Comparison of ENCODE assay signal across 18 cellular contexts in the genomic region with DNA sequence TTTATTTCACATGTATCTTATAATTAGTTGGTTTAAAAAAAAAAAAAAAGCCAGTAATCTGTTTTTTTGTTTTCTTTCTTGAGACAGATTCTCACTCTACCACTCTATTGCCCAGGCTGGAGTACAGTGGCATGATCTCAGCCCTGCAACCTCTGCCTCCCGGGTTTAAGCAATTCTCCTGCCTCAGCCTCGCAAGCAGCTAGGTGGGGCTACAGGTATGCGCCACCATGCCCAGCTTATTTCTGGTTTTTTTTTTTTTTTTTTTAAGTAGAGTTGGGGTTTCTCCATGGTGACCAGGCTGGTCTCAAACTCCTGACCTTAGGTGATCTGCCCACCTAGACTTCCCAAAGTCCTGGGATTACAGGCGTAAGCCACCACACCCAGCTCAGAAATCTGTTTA. TPM values are rescaled to one million over a fixed set of nuclear protein-coding genes. Genes with fewer than 3 reads are reported as not detected.
DNase-seq lines count a peak whose midpoint lies in the region; ATAC-seq, FAIRE-seq and TF ChIP-seq lines count a peak whose summit lies in the region.
"Had no signal": no experiment of that assay in that cellular context is flagged by ENCODE, and none has a peak within 500 bp of the region (broad histone marks: within the 10 kb centered on the region; RNA-seq: fewer than 3 reads in every experiment).

No MANE protein-coding gene starts in this region.

- H3K79me2 ChIP-seq in H9 (ENCODE audit: insufficient read depth, low read length) = no peaks in the 10 kb centered on the region
- H3K79me2 ChIP-seq in OCI-LY7 (ENCODE audit: insufficient read depth, low read depth, low read length) = no peaks in the 10 kb centered on the region

- H3K23me2 ChIP-seq in H9 (ENCODE audit: insufficient read length, low read depth, low read length, poor library complexity, severe bottlenecking) = no peaks in the 10 kb centered on the region

- H2BK5ac ChIP-seq in H9 (ENCODE audit: insufficient read length, low read length) = no peak overlapping the region

- no peak overlapping the region for H2BK15ac ChIP-seq in H9 (ENCODE audit: low read depth, low read length)

- H3K4me1 Mint-ChIP-seq in H9 = no peaks in the 10 kb centered on the region
- H3K4me1 Mint-ChIP-seq in nephron progenitor cell = no peaks in the 10 kb centered on the region

- H3K4me1 ChIP-seq in A549 = no peaks in the 10 kb centered on the region
- H3K4me1 ChIP-seq in H9 (ENCODE audit: insufficient read depth, low read length) = no peaks in the 10 kb centered on the region
- no peaks in the 10 kb centered on the region for H3K4me1 ChIP-seq in OCI-LY7 (ENCODE audit: insufficient read depth, low read length, poor library complexity, severe bottlenecking)
- H3K4me1 ChIP-seq: SJCRH30 had no signal

- no peaks in the 10 kb centered on the region for H3K27me3 ChIP-seq in H9 (ENCODE audit: insufficient read depth, low read length)
- H3K27me3 ChIP-seq: SJCRH30 had no signal

- H3K36me3 ChIP-seq in OCI-LY7 (ENCODE audit: insufficient read depth, low read length) = no peaks in the 10 kb centered on the region
- H3K36me3 ChIP-seq: SJCRH30 had no signal

- no peak overlapping the region for H2BK20ac ChIP-seq in H9 (ENCODE audit: low read depth, low read length, poor library complexity, severe bottlenecking)

- H3K79me1 ChIP-seq in H9 (ENCODE audit: insufficient read depth, low read depth, low read length, poor library complexity, severe bottlenecking) = no peaks in the 10 kb centered on the region

- intact Hi-C loops in OCI-LY7 (cut with micrococcal nuclease; ENCODE audit: unreplicated experiment) = no loop called here

- H3K4me3 Mint-ChIP-seq in H9 = no peak overlapping the region
- no peak overlapping the region for H3K4me3 Mint-ChIP-seq in nephron progenitor cell

- 0 out of 3 replicates have a peak, but pooled peaks have one; percentile 10 for TF ChIP-seq CTCF in A549 (IDR thresholded peaks at IDR 0.05)
- peak; percentile 55 for TF ChIP-seq CTCF in H9 (conservative IDR thresholded peaks at IDR 0.05)
- TF ChIP-seq CTCF in OCI-LY7 (conservative IDR thresholded peaks at IDR 0.05; ENCODE audit: low read length) = 0 out of 2 replicates have a peak, but pooled peaks have one; percentile 25
- TF ChIP-seq CTCF in epithelial cell of esophagus (IDR thresholded peaks at IDR 0.05; ENCODE audit: insufficient read depth, low read depth, low read length, missing control alignments) = peak; percentile 6
- no peak for TF ChIP-seq CTCF in nephron progenitor cell (IDR thresholded peaks at IDR 0.05)

- DNase-seq in A549 (ENCODE audit: low read depth in 1 of 2, low spot score in 1 of 2) (no peak), H9 (peak; percentile 43), OCI-LY7 (ENCODE audit: low spot score) (no peak), epithelial cell of esophagus (ENCODE audit: low read depth) (no peak), NCI-H2029 treated with DMSO at 0.1 percent for 48 hours (lab: John Stamatoyannopoulos, UW) (no peak), GOT3 (lab: John Stamatoyannopoulos, UW) (no peak), nephron progenitor cell (no peak)
- DNase-seq: C1 segment of cervical spinal cord, DMS 273 treated with DMSO at 0.1 percent for 48 hours, EL, KG1, NCI-H1436 treated with DMSO at 0.1 percent for 48 hours, NCI-H2081, NCI-H2227 treated with DMSO at 0.1 percent for 48 hours, NCI-H524 treated with DMSO at 0.1 percent for 48 hours, SJCRH30 had no signal

- H3K18ac ChIP-seq in H9 (ENCODE audit: insufficient read length, low read depth, low read length) = no peak overlapping the region

- H3K27ac Mint-ChIP-seq in H9 = no peak overlapping the region
- H3K27ac Mint-ChIP-seq in nephron progenitor cell = no peak overlapping the region

- 80% methylated on average over 4 of the region's 4 CpGs for WGBS in A549 (ENCODE audit: missing lambda C conversion rate)
- WGBS in H9 (ENCODE audit: extremely low coverage, insufficient read length, low lambda C conversion rate) = no CpG with 5 or more reads among the region's 4 CpGs

- POLR2A ChIA-PET in A549 (lab: Yijun Ruan, JAX) = no interaction called here
- POLR2A ChIA-PET in OCI-LY7 (lab: Charles Lee) = interaction anchor here (0.7 kb wide), 1 partner anchor 652 kb away, joined by 5 read pairs; no protein-coding TSS in a partner anchor

- no peak overlapping the region for H3T11ph ChIP-seq in H9 (ENCODE audit: low read length)

- H4K8ac ChIP-seq in H9 (replicated peaks; ENCODE audit: insufficient read length, low read depth, low read length) = no peak overlapping the region

- no peak overlapping the region for H2BK120ac ChIP-seq in H9 (ENCODE audit: low read depth, low read length, poor library complexity, severe bottlenecking)

- no peak overlapping the region for H4K91ac ChIP-seq in H9 (ENCODE audit: insufficient read length, low read depth, low read length)

- H3K9me3 ChIP-seq in A549 (no peaks in the 10 kb centered on the region), H9 (ENCODE audit: control insufficient read depth, low read depth, low read length) (no peaks in the 10 kb centered on the region), OCI-LY7 (ENCODE audit: low read length) (no peaks in the 10 kb centered on the region)
- H3K9me3 ChIP-seq: SJCRH30 had no signal

- H2AFZ ChIP-seq in H9 (ENCODE audit: low read length) = no peak overlapping the region
- H2AFZ ChIP-seq in OCI-LY7 (ENCODE audit: low read length) = no peak overlapping the region

- H3K23ac ChIP-seq in H9 (ENCODE audit: insufficient read length, low read depth, low read length) = no peak overlapping the region

- no peak overlapping the region for H3K27ac ChIP-seq in A549
- H3K27ac ChIP-seq in H9 (ENCODE audit: insufficient read length, low read depth, low read length) = no peak overlapping the region
- no peak overlapping the region for H3K27ac ChIP-seq in OCI-LY7 (ENCODE audit: low read depth, low read length, poor library complexity, severe bottlenecking)
- H3K27ac ChIP-seq: RWPE1, SJCRH30 had no signal

- TF ChIP-seq POLR2A in A549 (IDR thresholded peaks at IDR 0.05; ENCODE audit: low read length) = no peak

- H3K14ac ChIP-seq in H9 (ENCODE audit: insufficient read depth, low read length) = no peak overlapping the region

- no peak overlapping the region for H4K5ac ChIP-seq in H9 (ENCODE audit: insufficient read length, low read depth, low read length)

- H2BK12ac ChIP-seq in H9 (ENCODE audit: insufficient read length, low read depth, low read length) = no peak overlapping the region

- CTCF ChIA-PET in A549 (lab: Yijun Ruan, JAX) (interaction anchor here (0.6 to 1.5 kb wide), 2 partner anchors 18 to 474 kb away, joined by 4 read pairs; no protein-coding TSS in a partner anchor), OCI-LY7 (lab: Charles Lee; ENCODE audit: unreplicated experiment) (no interaction called here)

- peak in 1 of 2 experiments; percentile 21; a peak in 2 of 5 replicates for TF ChIP-seq RAD21 in A549 (conservative IDR thresholded peaks at IDR 0.05 in 1 of 2, IDR thresholded peaks at IDR 0.05 in 1 of 2)

- no peak for FAIRE-seq in A549 (lab: Jason Lieb, UNC)

- TF ChIP-seq EP300 in A549 (IDR thresholded peaks at IDR 0.05) = no peak

- no peaks in the 10 kb centered on the region for H3K36me3 Mint-ChIP-seq in H9 (ENCODE audit: insufficient read depth in 1 of 3, low read depth in 3 of 3)
- H3K36me3 Mint-ChIP-seq in nephron progenitor cell (ENCODE audit: low read depth) = no peaks in the 10 kb centered on the region

- no peaks in the 10 kb centered on the region for H3K9me2 ChIP-seq in OCI-LY7 (ENCODE audit: insufficient read depth, low read length)

- no peaks in the 10 kb centered on the region for H3K27me3 Mint-ChIP-seq in H9 (ENCODE audit: low read depth)
- H3K27me3 Mint-ChIP-seq in nephron progenitor cell (ENCODE audit: low read depth, poor library complexity) = peaks cover 17% of the 10 kb centered on the region

- H3K4me2 ChIP-seq in A549 (no peak overlapping the region), H9 (ENCODE audit: insufficient read depth, insufficient read length, low read length) (no peak overlapping the region), OCI-LY7 (ENCODE audit: low read length) (no peak overlapping the region)

- H4K20me1 ChIP-seq in H9 (ENCODE audit: control insufficient read depth, insufficient read depth, insufficient read length) (no peaks in the 10 kb centered on the region), OCI-LY7 (ENCODE audit: insufficient read depth, low read length) (no peaks in the 10 kb centered on the region)

- no TSS peak for BruUV-seq in OCI-LY7 (replicated peaks; lab: Mats Ljungman, UMichigan)

- ATAC-seq in A549 (0 out of 6 replicates have a peak, but pooled peaks of 1 of the 2 experiments have one; percentile 36), GM19455 (IDR thresholded peaks at IDR 0.05; ENCODE audit: unreplicated experiment) (no peak)

- H3K9me3 Mint-ChIP-seq in H9 (no peaks in the 10 kb centered on the region), nephron progenitor cell (peaks cover 26% of the 10 kb centered on the region)

- no peak overlapping the region for H3K4me3 ChIP-seq in A549
- no peak overlapping the region for H3K4me3 ChIP-seq in OCI-LY7 (ENCODE audit: low read depth, low read length, poor library complexity, severe bottlenecking)
- H3K4me3 ChIP-seq in epithelial cell of esophagus (ENCODE audit: low read length) = no peak overlapping the region
- H3K4me3 ChIP-seq: SJCRH30 had no signal

- H3K4ac ChIP-seq in H9 (ENCODE audit: low read depth, low read length) = no peak overlapping the region

- no peak overlapping the region for H3K56ac ChIP-seq in H9 (ENCODE audit: insufficient read length, low read depth, low read length)

- no peak overlapping the region for H2AK5ac ChIP-seq in H9 (ENCODE audit: insufficient read length, low read length)

- H3K9ac ChIP-seq in H9 (ENCODE audit: extremely low read depth, insufficient read length, low read length) = no peak overlapping the region

TF ChIP-seq in A549, 52 proteins besides CTCF, POLR2A, EP300 and RAD21:
- TF ChIP-seq HOXB5 (CRISPR knock-in tag; IDR thresholded peaks at IDR 0.05) = no peak
- TF ChIP-seq NPAS2 (CRISPR knock-in tag; IDR thresholded peaks at IDR 0.05; ENCODE audit: borderline replicate concordance) = no peak
- TF ChIP-seq ZSCAN20 (CRISPR knock-in tag; IDR thresholded peaks at IDR 0.05) = no peak
- TF ChIP-seq, protein P1, sequence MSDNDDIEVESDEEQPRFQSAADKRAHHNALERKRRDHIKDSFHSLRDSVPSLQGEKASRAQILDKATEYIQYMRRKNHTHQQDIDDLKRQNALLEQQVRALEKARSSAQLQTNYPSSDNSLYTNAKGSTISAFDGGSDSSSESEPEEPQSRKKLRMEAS (IDR thresholded peaks at IDR 0.05) = no peak
- no peak for TF ChIP-seq TP53 (CRISPR knock-in tag; IDR thresholded peaks at IDR 0.05)
- TF ChIP-seq MYC (IDR thresholded peaks at IDR 0.05; ENCODE audit: borderline replicate concordance, low read length) = no peak
- no peak for TF ChIP-seq FOSB (CRISPR knock-in tag; IDR thresholded peaks at IDR 0.05)
TF ChIP-seq in A549: peak in this region for 0.

RNA-seq across cellular contexts. Expression of a gene that starts 34.1 kb away (rescaled TPM):
- polyA plus RNA-seq in A549 (2011; rRNA removed) (144 and 213 TPM in 2 replicates), A549 (2017; fragmentation: RNase III; extraction: RNeasy Plus Mini Kit Qiagen cat#74134 plus additional on column Dnase treatment) (144 to 151 TPM (median 151 TPM) in 3 replicates)
- polyA plus RNA-seq in A549 (2012; cell fraction: cytosol; rRNA removed) = 29.9 and 30.0 TPM in 2 replicates
- polyA plus RNA-seq in A549 (2012; cell fraction: nucleus; rRNA removed) = 7.2 and 11.9 TPM in 2 replicates
- 34.0 and 38.8 TPM in 2 replicates for polyA minus RNA-seq in A549 (2011; rRNA and poly(A)+ RNA removed)
- total RNA-seq in H9 (2021) (131 and 132 TPM in 2 replicates), OCI-LY7 (2022) (96.2 and 103 TPM in 2 replicates)
- 42.1 and 53.3 TPM in 2 replicates for total RNA-seq in OCI-LY7 (2014; rRNA removed; shearing (Covaris generic))
